In genomic region chrX:150977411-150978162, GRCh38 we compare ENCODE assay signal across 30 cellular contexts.
"Had no signal": no experiment of that assay in that cellular context is flagged by ENCODE, and none has a peak within 500 bp of the region (broad histone marks: within the 10 kb centered on the region; RNA-seq: fewer than 3 reads in every experiment).

No MANE protein-coding gene starts in this region.

- H3K27ac Mint-ChIP-seq: naive thymus-derived CD4-positive, alpha-beta T cell; natural killer cell; nephron; neural progenitor cell; progenitor cell of endocrine pancreas; stimulated activated memory B cell treated with anti-CD40 and anti-IgM and Interleukin-4, amounts not matched to agents 10 μg/mL and 1 μg/mL and 100 μg/mL, for 72 hours; stimulated activated naive CD8-positive, alpha-beta T cell treated with anti-CD3 and anti-CD28 coated beads, Interleukin-15, amount 100 ng/mL, for 72 hours; type B pancreatic cell had no signal

- H3K27me3 Mint-ChIP-seq: stimulated activated memory B cell treated with anti-CD40 and anti-IgM and Interleukin-4, amounts not matched to agents 10 μg/mL and 1 μg/mL and 100 μg/mL, for 72 hours had no signal

- H3K9me3 ChIP-seq: pancreas, psoas muscle, right lobe of liver, suprapubic skin, testis, transverse colon, upper lobe of right lung, uterus had no signal

- H3K27ac ChIP-seq: neural progenitor cell, pancreas, psoas muscle, right lobe of liver, skin epidermis, spleen, suprapubic skin, testis, tibial artery, transverse colon, upper lobe of right lung, uterus had no signal

- H3K4me2 ChIP-seq: neural progenitor cell, smooth muscle cell had no signal

- H3K4me3 ChIP-seq: neural progenitor cell, pancreas, psoas muscle, right lobe of liver, skin epidermis, smooth muscle cell, spleen, suprapubic skin, testis, tibial artery, transverse colon, upper lobe of right lung, uterus had no signal

- H3K9me3 Mint-ChIP-seq: naive thymus-derived CD4-positive, alpha-beta T cell; natural killer cell; stimulated activated naive CD8-positive, alpha-beta T cell treated with anti-CD3 and anti-CD28 coated beads, Interleukin-15, amount 100 ng/mL, for 72 hours; type B pancreatic cell had no signal

- H3K36me3 ChIP-seq: neural progenitor cell, pancreas, right lobe of liver, spleen, suprapubic skin, tibial artery, transverse colon, upper lobe of right lung, uterus had no signal

- H3K4me1 Mint-ChIP-seq: natural killer cell; nephron; stimulated activated memory B cell treated with anti-CD40 and anti-IgM and Interleukin-4, amounts not matched to agents 10 μg/mL and 1 μg/mL and 100 μg/mL, for 72 hours; stimulated activated naive CD8-positive, alpha-beta T cell treated with anti-CD3 and anti-CD28 coated beads, Interleukin-15, amount 100 ng/mL, for 72 hours had no signal

- H3K27me3 ChIP-seq: pancreas, right lobe of liver, suprapubic skin, testis, tibial artery, transverse colon, upper lobe of right lung, uterus had no signal

- H2AFZ ChIP-seq: neural progenitor cell had no signal

- DNase-seq: naive thymus-derived CD4-positive, alpha-beta T cell; natural killer cell; occipital lobe; pancreas; psoas muscle; right cardiac atrium; right lobe of liver; spleen; stimulated activated CD4-positive, alpha-beta T cell treated with anti-CD3 and anti-CD28 coated beads, Interleukin-12 subunit alpha, Interleukin-12 subunit beta, amount 100 ng/mL, for 4 hours; stimulated activated CD4-positive, alpha-beta T cell treated with anti-CD3 and anti-CD28 coated beads, Interleukin-1b, Interleukin-23, amount 100 ng/mL, for 48 hours; stimulated activated CD4-positive, alpha-beta T cell treated with anti-CD3 and anti-CD28 coated beads, Interleukin-4, amount 100 ng/mL, for 1 hour; stimulated activated CD4-positive, alpha-beta T cell treated with anti-CD3 and anti-CD28 coated beads, Interleukin-4, amount 100 ng/mL, for 4 hours; stimulated activated CD8-positive, alpha-beta memory T cell treated with anti-CD3 and anti-CD28 coated beads, Interleukin-4, amount 100 ng/mL, for 48 hours; stimulated activated naive CD4-positive, alpha-beta T cell; stimulated activated naive CD8-positive, alpha-beta T cell treated with anti-CD3 and anti-CD28 coated beads, Interleukin-15, amount 100 ng/mL, for 72 hours; stimulated activated naive CD8-positive, alpha-beta T cell treated with anti-CD3 and anti-CD28 coated beads, Interleukin-15, Interleukin-2, amounts not matched to agents 100 U/mL and 50 U/mL, for 24 hours; substantia nigra; testis; tibial artery; transverse colon; upper lobe of right lung; uterus had no signal

- H3K4me3 Mint-ChIP-seq: naive thymus-derived CD4-positive, alpha-beta T cell; natural killer cell; nephron; neural progenitor cell; stimulated activated memory B cell treated with anti-CD40 and anti-IgM and Interleukin-4, amounts not matched to agents 10 μg/mL and 1 μg/mL and 100 μg/mL, for 72 hours; stimulated activated naive CD8-positive, alpha-beta T cell treated with anti-CD3 and anti-CD28 coated beads, Interleukin-15, amount 100 ng/mL, for 72 hours; type B pancreatic cell had no signal

- ATAC-seq: naive thymus-derived CD4-positive, alpha-beta T cell; natural killer cell; pancreas; psoas muscle; right cardiac atrium; right lobe of liver; stimulated activated memory B cell treated with anti-CD40 and anti-IgM and Interleukin-4, amounts not matched to agents 10 μg/mL and 1 μg/mL and 100 μg/mL, for 72 hours; stimulated activated naive CD8-positive, alpha-beta T cell treated with anti-CD3 and anti-CD28 coated beads, Interleukin-15, amount 100 ng/mL, for 72 hours; stimulated activated naive CD8-positive, alpha-beta T cell treated with anti-CD3 and anti-CD28 coated beads, Interleukin-15, Interleukin-2, amounts not matched to agents 100 U/mL and 50 U/mL, for 24 hours; upper lobe of right lung had no signal

- H3K4me1 ChIP-seq: neural progenitor cell, pancreas, psoas muscle, right lobe of liver, suprapubic skin, testis, upper lobe of right lung, uterus had no signal

- H3K36me3 Mint-ChIP-seq: naive thymus-derived CD4-positive, alpha-beta T cell; natural killer cell; neural progenitor cell; stimulated activated memory B cell treated with anti-CD40 and anti-IgM and Interleukin-4, amounts not matched to agents 10 μg/mL and 1 μg/mL and 100 μg/mL, for 72 hours; type B pancreatic cell had no signal
